Comparison of ENCODE assay signal across 8 cellular contexts in genomic region chr3:195542261-195542660, GRCh38.
DNase-seq lines count a peak whose midpoint lies in the region; ATAC-seq and FAIRE-seq lines count a peak whose summit lies in the region.

No MANE protein-coding gene starts in this region.

- H3K36me3 ChIP-seq in SK-N-MC (ENCODE audit: insufficient read depth, low read length) (no peaks in the 10 kb centered on the region), rectal smooth muscle tissue (ENCODE audit: control insufficient read depth, insufficient read depth, low read length) (no peaks in the 10 kb centered on the region)

- DNase-seq in ACHN (peak; percentile 22), GM18507 (ENCODE audit: extremely low spot score, insufficient read length, low read depth) (no peak), SK-N-MC (ENCODE audit: low read depth, low spot score) (no peak), fibroblast of peridontal ligament (ENCODE audit: extremely low read depth) (peak; percentile 21), HuH-7.5 (ENCODE audit: low spot score) (no peak)

- FAIRE-seq in GM18507 (lab: Jason Lieb, UNC): peak; percentile 70

- H3K27me3 ChIP-seq in rectal smooth muscle tissue (ENCODE audit: control insufficient read depth, insufficient read depth, low read length): no peaks in the 10 kb centered on the region

- in situ Hi-C loops in ACHN (cut with HindIII; ENCODE audit: low pct_ligation_motif_present, low pct_unique_long_range_greater_than_20kb, low sequenced_read_pairs): no loop called here

- H3K27ac ChIP-seq in SK-N-MC (no peak overlapping the region), rectal smooth muscle tissue (ENCODE audit: low read depth, low read length) (peak overlapping the region; percentile 96)

- H3K4me1 ChIP-seq in rectal smooth muscle tissue (ENCODE audit: control insufficient read depth, insufficient read depth, low read length): peaks cover 8% of the 10 kb centered on the region

- peak overlapping the region; percentile 89 for H3K9ac ChIP-seq in SK-N-MC (ENCODE audit: insufficient read length)
- H3K9ac ChIP-seq in rectal smooth muscle tissue (ENCODE audit: low read length): no peak overlapping the region

- ATAC-seq in activated CD4-positive, CD25-positive, alpha-beta regulatory T cell treated with anti-CD3 and anti-CD28 coated beads, Interleukin-2, amount 50 U/mL, for 24 hours: no peak
- no peak for ATAC-seq in HG03108 (IDR thresholded peaks at IDR 0.05; ENCODE audit: unreplicated experiment)

- H3K4me3 ChIP-seq in SK-N-MC (peak overlapping the region; percentile 90), rectal smooth muscle tissue (ENCODE audit: low read length) (peak overlapping the region; percentile 92)

- no peaks in the 10 kb centered on the region for H3K9me3 ChIP-seq in SK-N-MC (ENCODE audit: low read depth, low read length)

Comparison
In these comparisons a context has a peak if more than half of its experiments do, and no peak if none do; other contexts are left out.
1. DNase-seq: peak in ACHN (single experiment) and fibroblast of peridontal ligament (single experiment); none in GM18507 (single experiment), SK-N-MC (single experiment) and HuH-7.5 (single experiment).